In the genomic region with DNA sequence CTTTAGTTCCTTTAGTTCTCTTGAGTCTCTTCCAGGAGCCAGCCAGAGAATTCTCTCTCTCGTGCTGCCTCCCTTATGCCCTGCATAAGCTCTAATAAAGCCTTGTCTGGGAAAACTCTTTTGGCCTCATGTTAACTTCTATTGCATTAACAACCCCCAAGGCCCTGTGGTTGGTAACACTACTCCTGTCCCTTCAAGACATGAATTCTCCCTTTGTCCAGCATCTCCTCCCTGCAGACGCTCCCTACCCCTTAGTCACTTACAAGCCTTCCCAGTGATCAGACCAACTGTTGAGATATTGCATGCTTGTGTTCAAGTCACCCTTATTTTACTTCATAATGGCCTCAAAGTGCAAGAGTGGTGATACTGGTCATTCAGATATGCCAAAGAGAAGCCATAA, we compare ENCODE assay signal across 20 cellular contexts. TPM values are rescaled to one million over a fixed set of nuclear protein-coding genes. Genes with fewer than 3 reads are reported as not detected.
"Had no signal": no experiment of that assay in that cellular context is flagged by ENCODE, and none has a peak within 500 bp of the region (broad histone marks: within the 10 kb centered on the region; RNA-seq: fewer than 3 reads in every experiment).

No MANE protein-coding gene starts in this region.

- H3K4me2 ChIP-seq: smooth muscle cell had no signal

- ATAC-seq: effector memory CD8-positive, alpha-beta T cell; gastroesophageal sphincter; left colon; mucosa of descending colon; naive thymus-derived CD8-positive, alpha-beta T cell; psoas muscle had no signal

- H3K27me3 ChIP-seq: esophagus muscularis mucosa, gastroesophageal sphincter, neutrophil had no signal

- H3K4me3 ChIP-seq: coronary artery, esophagus muscularis mucosa, gastroesophageal sphincter, mucosa of descending colon, psoas muscle, smooth muscle cell had no signal

- DNase-seq: effector memory CD8-positive, alpha-beta T cell; glutamatergic neuron; left colon; mucosa of descending colon; naive thymus-derived CD8-positive, alpha-beta T cell; psoas muscle; stimulated activated CD4-positive, alpha-beta T cell treated with anti-CD3 and anti-CD28 coated beads, Interleukin-2, amount 100 ng/mL, for 48 hours; stimulated activated naive CD4-positive, alpha-beta T cell treated with Interleukin-2 at 50 U/mL for 16 hours; trophoblast cell had no signal

- H3K9me3 ChIP-seq: esophagus muscularis mucosa, gastroesophageal sphincter, mucosa of descending colon, neutrophil, psoas muscle had no signal

- H3K27ac ChIP-seq: coronary artery, epithelial cell of prostate, esophagus muscularis mucosa, gastroesophageal sphincter, neutrophil, psoas muscle had no signal

RNA-seq across cellular contexts. Expression of a gene that starts 12.1 kb away (rescaled TPM):
- polyA plus RNA-seq: neural cell had no signal

RNA-seq across cellular contexts. Expression of a gene that starts 20.7 kb away (rescaled TPM):
- polyA plus RNA-seq: neural cell had no signal

RNA-seq across cellular contexts. Expression of a gene that starts 48.7 kb away (rescaled TPM):
- total RNA-seq: chondrocyte, kidney epithelial cell, lung microvascular endothelial cell, osteoblast, smooth muscle cell had no signal
- polyA plus RNA-seq: neural cell, smooth muscle cell had no signal

RNA-seq across cellular contexts. Expression of a gene that starts 55.8 kb away (rescaled TPM):
- polyA plus RNA-seq: neural cell had no signal
